ENCODE assay signal across 21 cellular contexts in genomic region chr1:39386997-39387396, GRCh38.
DNase-seq lines count a peak whose midpoint lies in the region; ATAC-seq, FAIRE-seq and TF ChIP-seq lines count a peak whose summit lies in the region.
"Had no signal": no experiment of that assay in that cellular context is flagged by ENCODE, and none has a peak within 500 bp of the region (broad histone marks: within the 10 kb centered on the region; RNA-seq: fewer than 3 reads in every experiment).

No MANE protein-coding gene starts in this region.

- H3K27ac ChIP-seq in cardiac muscle cell = peak overlapping the region; percentile 55
- peak overlapping the region; percentile 45 for H3K27ac ChIP-seq in endothelial cell of umbilical vein (ENCODE audit: insufficient read depth, low read depth, low read length)
- H3K27ac ChIP-seq: colonic mucosa, psoas muscle, uterus had no signal

- no peak for TF ChIP-seq POLR2A in endothelial cell of umbilical vein (IDR thresholded peaks at IDR 0.05; ENCODE audit: low read depth, low read length)

- BruUV-seq in endothelial cell of umbilical vein (replicated peaks; lab: Mats Ljungman, UMichigan) = no TSS peak

- H3K9me3 ChIP-seq in cardiac muscle cell (ENCODE audit: low read depth) (no peaks in the 10 kb centered on the region), endothelial cell of umbilical vein (replicated peaks; ENCODE audit: control insufficient read depth, insufficient read depth, low read length) (no peaks in the 10 kb centered on the region)
- H3K9me3 ChIP-seq: colonic mucosa, psoas muscle, uterus had no signal

- H3K9me3 Mint-ChIP-seq in natural killer cell treated with Interleukin-12 subunit alpha and Interleukin-12 subunit beta and Interleukin-15 and Interleukin-18, amount 100 ng/mL, for 72 hours = no peaks in the 10 kb centered on the region

- H3K79me2 ChIP-seq in endothelial cell of umbilical vein (ENCODE audit: control insufficient read depth, insufficient read depth, low read length) = peaks cover 36% of the 10 kb centered on the region

- dilution Hi-C loops in endothelial cell of umbilical vein (cut with MboI; ENCODE audit: extremely low pct_ligation_motif_present, low sequenced_read_pairs) = no loop called here

- TF ChIP-seq CTCF in cardiac muscle cell (IDR thresholded peaks at IDR 0.05; ENCODE audit: low read depth, low read length) = no peak
- TF ChIP-seq CTCF in endothelial cell of umbilical vein (IDR thresholded peaks at IDR 0.05; ENCODE audit: extremely low read depth in 1 of 2, insufficient read depth in 1 of 2, low read depth in 1 of 2, low read length in 2 of 2) = no peak

- no peak overlapping the region for H3K9ac ChIP-seq in endothelial cell of umbilical vein (replicated peaks; ENCODE audit: extremely low read depth, insufficient read depth, low read length)

- POLR2A ChIA-PET in endothelial cell of umbilical vein (lab: Charles Lee) = interaction anchor here (0.5 to 1.6 kb wide), 4 partner anchors 12 to 240 kb away, joined by 4 to 5 read pairs (median 5); no protein-coding TSS in a partner anchor

- H4K20me1 ChIP-seq in endothelial cell of umbilical vein (replicated peaks; ENCODE audit: control insufficient read depth, extremely low read depth, insufficient read depth, low read length) = no peaks in the 10 kb centered on the region

- peaks cover 18 to 21% of the 10 kb centered on the region in 2 donors for H3K4me1 Mint-ChIP-seq in natural killer cell treated with Interleukin-12 subunit alpha and Interleukin-12 subunit beta and Interleukin-15 and Interleukin-18, amount 100 ng/mL, for 72 hours (ENCODE audit: low read depth in 2 of 2)

- H3K4me3 Mint-ChIP-seq in natural killer cell treated with Interleukin-12 subunit alpha and Interleukin-12 subunit beta and Interleukin-15 and Interleukin-18, amount 100 ng/mL, for 72 hours = no peak overlapping the region

- CTCF ChIA-PET in endothelial cell of umbilical vein (lab: Charles Lee) = interaction anchor here (0.6 to 13.2 kb wide), 19 partner anchors 9 to 288 kb away, joined by 3 to 273 read pairs (median 3); no protein-coding TSS in a partner anchor

- H2AFZ ChIP-seq in endothelial cell of umbilical vein (ENCODE audit: low read depth, low read length) = no peak overlapping the region

- intact Hi-C loops in Right ventricle myocardium superior (cut with DNase I) (no loop called here), endothelial cell of umbilical vein (cut with micrococcal nuclease) (no loop called here)

- H3K9me1 ChIP-seq in endothelial cell of umbilical vein (replicated peaks; ENCODE audit: control insufficient read depth, extremely low read depth, insufficient read depth, low read length) = no peaks in the 10 kb centered on the region

- H3K4me1 ChIP-seq in cardiac muscle cell (ENCODE audit: low read depth) (peaks cover 26% of the 10 kb centered on the region), endothelial cell of umbilical vein (ENCODE audit: control insufficient read depth, extremely low read depth, insufficient read depth, low read length) (peaks cover 41% of the 10 kb centered on the region)
- H3K4me1 ChIP-seq: colonic mucosa had no signal

- H3K4me3 ChIP-seq in cardiac muscle cell = no peak overlapping the region
- H3K4me3 ChIP-seq in endothelial cell of umbilical vein (replicated peaks in 1 of 3; ENCODE audit: insufficient read depth in 1 of 3, low read depth in 1 of 3, low read length in 3 of 3) = no peak overlapping the region
- H3K4me3 ChIP-seq: colonic mucosa, psoas muscle, uterus had no signal

- no peaks in the 10 kb centered on the region for H3K27me3 ChIP-seq in cardiac muscle cell
- no peaks in the 10 kb centered on the region for H3K27me3 ChIP-seq in endothelial cell of umbilical vein (ENCODE audit: control insufficient read depth in 2 of 2, insufficient read depth in 2 of 2, low read length in 2 of 2)
- H3K27me3 ChIP-seq: colonic mucosa, uterus had no signal

- H3K36me3 ChIP-seq in cardiac muscle cell (peaks cover 64% of the 10 kb centered on the region), endothelial cell of umbilical vein (ENCODE audit: control insufficient read depth in 2 of 2, extremely low read depth in 1 of 2, insufficient read depth in 2 of 2, low read length in 2 of 2) (peaks cover 12 to 16% of the 10 kb centered on the region in 2 experiments)
- H3K36me3 ChIP-seq: uterus had no signal

- peak overlapping the region; percentile 2 to 40 for H3K27ac Mint-ChIP-seq in natural killer cell treated with Interleukin-12 subunit alpha and Interleukin-12 subunit beta and Interleukin-15 and Interleukin-18, amount 100 ng/mL, for 72 hours

- ATAC-seq in Right ventricle myocardium superior (ENCODE audit: poor library complexity) = no peak
- no peak for ATAC-seq in natural killer cell treated with Interleukin-12 subunit alpha and Interleukin-12 subunit beta and Interleukin-15 and Interleukin-18, amount 100 ng/mL, for 72 hours
- no peak for ATAC-seq in HG03354 (IDR thresholded peaks at IDR 0.05; ENCODE audit: poor library complexity, severe bottlenecking, unreplicated experiment)
- ATAC-seq: left ventricle myocardium superior, psoas muscle had no signal

- no peak overlapping the region for H3K4me2 ChIP-seq in endothelial cell of umbilical vein (ENCODE audit: insufficient read depth, low read length)

- DNase-seq in cardiac muscle cell (ENCODE audit: low read depth in 1 of 2, low spot score in 1 of 2) = no peak
- DNase-seq in Right ventricle myocardium superior = no peak
- no peak for DNase-seq in endothelial cell of umbilical vein (ENCODE audit: low read depth, low spot score)
- DNase-seq in natural killer cell treated with Interleukin-12 subunit alpha and Interleukin-12 subunit beta and Interleukin-15 and Interleukin-18, amount 100 ng/mL, for 72 hours (ENCODE audit: low spot score) = no peak
- DNase-seq in NCI-H510A (lab: John Stamatoyannopoulos, UW) = no peak
- no peak for DNase-seq in 8988T
- no peak for DNase-seq in T-helper 9 cell
- DNase-seq: activated CD4-positive, CD25-positive, alpha-beta regulatory T cell; colonic mucosa; H7; left ventricle myocardium superior; NCI-H1694 treated with DMSO at 0.1 percent for 48 hours; NCI-H446 treated with DMSO at 0.1 percent for 48 hours; psoas muscle; SHP77; stimulated activated naive CD4-positive, alpha-beta T cell treated with Interleukin-2 at 50 U/mL for 16 hours; T-helper 2 cell; uterus had no signal

- no peak for FAIRE-seq in endothelial cell of umbilical vein (lab: Jason Lieb, UNC)
- FAIRE-seq: frontal cortex, GM19239 had no signal

- no peaks in the 10 kb centered on the region for H3K27me3 Mint-ChIP-seq in natural killer cell treated with Interleukin-12 subunit alpha and Interleukin-12 subunit beta and Interleukin-15 and Interleukin-18, amount 100 ng/mL, for 72 hours

- H3K36me3 Mint-ChIP-seq in natural killer cell treated with Interleukin-12 subunit alpha and Interleukin-12 subunit beta and Interleukin-15 and Interleukin-18, amount 100 ng/mL, for 72 hours = peaks cover 30% of the 10 kb centered on the region

TF ChIP-seq in endothelial cell of umbilical vein, 7 proteins besides CTCF, POLR2A, EP300 and RAD21:
- no peak for TF ChIP-seq FOS (IDR thresholded peaks at IDR 0.05; ENCODE audit: borderline replicate concordance, insufficient read depth, low read length)
- no peak for TF ChIP-seq MYC (IDR thresholded peaks at IDR 0.05; ENCODE audit: low read depth, low read length)
- no peak for TF ChIP-seq POLR2AphosphoS5 (IDR thresholded peaks at IDR 0.05; ENCODE audit: insufficient read depth, low read depth, low read length)
- no peak for TF ChIP-seq JUN (IDR thresholded peaks at IDR 0.05; ENCODE audit: borderline replicate concordance, insufficient read depth, insufficient read length, low read depth)
- no peak for TF ChIP-seq GATA2 (IDR thresholded peaks at IDR 0.05; ENCODE audit: insufficient read depth, insufficient read length, low read depth, low read length)
- TF ChIP-seq MAX (IDR thresholded peaks at IDR 0.05; ENCODE audit: insufficient read depth, insufficient read length) = no peak
- TF ChIP-seq EZH2 (IDR thresholded peaks at IDR 0.05; ENCODE audit: borderline replicate concordance, low read depth, low read length, severe bottlenecking) = no peak
